In genomic region chr1:93827633-93828436, GRCh38 we compare ENCODE assay signal across 1 cellular context.
TF ChIP-seq lines count a peak whose summit lies in the region.

No MANE protein-coding gene starts in this region.

TF ChIP-seq in HepG2, 621 proteins besides CTCF, POLR2A, EP300 and RAD21 (continued from another document and continues in another):
- TF ChIP-seq, protein P1, sequence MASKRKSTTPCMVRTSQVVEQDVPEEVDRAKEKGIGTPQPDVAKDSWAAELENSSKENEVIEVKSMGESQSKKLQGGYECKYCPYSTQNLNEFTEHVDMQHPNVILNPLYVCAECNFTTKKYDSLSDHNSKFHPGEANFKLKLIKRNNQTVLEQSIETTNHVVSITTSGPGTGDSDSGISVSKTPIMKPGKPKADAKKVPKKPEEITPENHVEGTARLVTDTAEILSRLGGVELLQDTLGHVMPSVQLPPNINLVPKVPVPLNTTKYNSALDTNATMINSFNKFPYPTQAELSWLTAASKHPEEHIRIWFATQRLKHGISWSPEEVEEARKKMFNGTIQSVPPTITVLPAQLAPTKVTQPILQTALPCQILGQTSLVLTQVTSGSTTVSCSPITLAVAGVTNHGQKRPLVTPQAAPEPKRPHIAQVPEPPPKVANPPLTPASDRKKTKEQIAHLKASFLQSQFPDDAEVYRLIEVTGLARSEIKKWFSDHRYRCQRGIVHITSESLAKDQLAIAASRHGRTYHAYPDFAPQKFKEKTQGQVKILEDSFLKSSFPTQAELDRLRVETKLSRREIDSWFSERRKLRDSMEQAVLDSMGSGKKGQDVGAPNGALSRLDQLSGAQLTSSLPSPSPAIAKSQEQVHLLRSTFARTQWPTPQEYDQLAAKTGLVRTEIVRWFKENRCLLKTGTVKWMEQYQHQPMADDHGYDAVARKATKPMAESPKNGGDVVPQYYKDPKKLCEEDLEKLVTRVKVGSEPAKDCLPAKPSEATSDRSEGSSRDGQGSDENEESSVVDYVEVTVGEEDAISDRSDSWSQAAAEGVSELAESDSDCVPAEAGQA (IDR thresholded peaks at IDR 0.05; ENCODE audit: low read depth): no peak
- TF ChIP-seq, protein P1 (CRISPR knock-in tag; IDR thresholded peaks at IDR 0.05; ENCODE audit: borderline replicate concordance): no peak
- TF ChIP-seq SCMH1 (CRISPR knock-in tag; IDR thresholded peaks at IDR 0.05; ENCODE audit: borderline replicate concordance) (no peak), ZFP37 (CRISPR knock-in tag; IDR thresholded peaks at IDR 0.05; ENCODE audit: borderline replicate concordance) (no peak), TEF (CRISPR knock-in tag; IDR thresholded peaks at IDR 0.05) (no peak), ZNF788 (CRISPR knock-in tag; IDR thresholded peaks at IDR 0.05; ENCODE audit: borderline replicate concordance) (peak; percentile 91; the same call in 1 of the 2 replicates), MAFK (conservative IDR thresholded peaks at IDR 0.05 in 1 of 2, IDR thresholded peaks at IDR 0.05 in 1 of 2; ENCODE audit: low read length in 2 of 2) (no peak), ZHX1 (CRISPR knock-in tag; IDR thresholded peaks at IDR 0.05; ENCODE audit: low read depth) (0 out of 2 replicates have a peak, but pooled peaks have one; percentile 48), RFXANK (CRISPR knock-in tag; IDR thresholded peaks at IDR 0.05) (no peak), ZBTB8A (CRISPR knock-in tag; IDR thresholded peaks at IDR 0.05; ENCODE audit: borderline replicate concordance, low read depth) (no peak), YEATS2 (CRISPR knock-in tag; IDR thresholded peaks at IDR 0.05; ENCODE audit: borderline replicate concordance) (no peak; the same call in 1 of the 2 replicates), ZNF557 (CRISPR knock-in tag; IDR thresholded peaks at IDR 0.05) (no peak), CHD2 (IDR thresholded peaks at IDR 0.05; ENCODE audit: low read depth, low read length) (no peak), REST (IDR thresholded peaks at IDR 0.05; ENCODE audit: borderline replicate concordance in 1 of 2, low read depth in 1 of 2, low read length in 2 of 2) (peak in 1 of 2 experiments; percentile 59; a peak in 1 of 4 replicates), REL (CRISPR knock-in tag; conservative IDR thresholded peaks at IDR 0.05) (no peak), CBX1 (IDR thresholded peaks at IDR 0.05; ENCODE audit: low read depth) (no peak), BCL3 (CRISPR knock-in tag; IDR thresholded peaks at IDR 0.05) (0 out of 2 replicates have a peak, but pooled peaks have one; percentile 79), SNAI1 (CRISPR knock-in tag; IDR thresholded peaks at IDR 0.05; ENCODE audit: borderline replicate concordance) (no peak), ZNF768 (CRISPR knock-in tag; IDR thresholded peaks at IDR 0.05) (no peak), NR2C2 (CRISPR knock-in tag; IDR thresholded peaks at IDR 0.05; ENCODE audit: borderline replicate concordance) (peak; percentile 80), U2AF1 (optimal IDR thresholded peaks at IDR 0.05; ENCODE audit: low read depth, low read length) (no peak), ZNF468 (CRISPR knock-in tag; IDR thresholded peaks at IDR 0.05) (no peak), GLI4 (CRISPR knock-in tag; IDR thresholded peaks at IDR 0.05; ENCODE audit: borderline replicate concordance) (no peak), HNF4A (CRISPR knock-in tag; IDR thresholded peaks at IDR 0.05) (peak; percentile 95), ZNF510 (CRISPR knock-in tag; IDR thresholded peaks at IDR 0.05; ENCODE audit: low read depth) (no peak)
- TF ChIP-seq, protein P2, sequence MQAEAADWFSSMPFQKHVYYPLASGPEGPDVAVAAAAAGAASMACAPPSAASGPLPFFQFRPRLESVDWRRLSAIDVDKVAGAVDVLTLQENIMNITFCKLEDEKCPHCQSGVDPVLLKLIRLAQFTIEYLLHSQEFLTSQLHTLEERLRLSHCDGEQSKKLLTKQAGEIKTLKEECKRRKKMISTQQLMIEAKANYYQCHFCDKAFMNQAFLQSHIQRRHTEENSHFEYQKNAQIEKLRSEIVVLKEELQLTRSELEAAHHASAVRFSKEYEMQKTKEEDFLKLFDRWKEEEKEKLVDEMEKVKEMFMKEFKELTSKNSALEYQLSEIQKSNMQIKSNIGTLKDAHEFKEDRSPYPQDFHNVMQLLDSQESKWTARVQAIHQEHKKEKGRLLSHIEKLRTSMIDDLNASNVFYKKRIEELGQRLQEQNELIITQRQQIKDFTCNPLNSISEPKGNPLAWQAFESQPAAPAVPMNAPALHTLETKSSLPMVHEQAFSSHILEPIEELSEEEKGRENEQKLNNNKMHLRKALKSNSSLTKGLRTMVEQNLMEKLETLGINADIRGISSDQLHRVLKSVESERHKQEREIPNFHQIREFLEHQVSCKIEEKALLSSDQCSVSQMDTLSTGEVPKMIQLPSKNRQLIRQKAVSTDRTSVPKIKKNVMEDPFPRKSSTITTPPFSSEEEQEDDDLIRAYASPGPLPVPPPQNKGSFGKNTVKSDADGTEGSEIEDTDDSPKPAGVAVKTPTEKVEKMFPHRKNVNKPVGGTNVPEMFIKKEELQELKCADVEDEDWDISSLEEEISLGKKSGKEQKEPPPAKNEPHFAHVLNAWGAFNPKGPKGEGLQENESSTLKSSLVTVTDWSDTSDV (CRISPR knock-in tag; IDR thresholded peaks at IDR 0.05): no peak
- TF ChIP-seq, protein P3, sequence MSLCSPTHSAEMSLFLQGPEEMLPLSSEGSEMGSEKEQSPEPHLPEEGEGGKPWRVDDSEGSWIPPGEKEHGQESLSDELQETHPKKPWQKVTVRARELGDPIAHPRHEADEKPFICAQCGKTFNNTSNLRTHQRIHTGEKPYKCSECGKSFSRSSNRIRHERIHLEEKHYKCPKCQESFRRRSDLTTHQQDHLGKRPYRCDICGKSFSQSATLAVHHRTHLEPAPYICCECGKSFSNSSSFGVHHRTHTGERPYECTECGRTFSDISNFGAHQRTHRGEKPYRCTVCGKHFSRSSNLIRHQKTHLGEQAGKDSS (CRISPR knock-in tag; IDR thresholded peaks at IDR 0.05; ENCODE audit: borderline replicate concordance, low read depth): peak; percentile 32; the same call in 1 of the 2 replicates
- TF ChIP-seq, protein P4, sequence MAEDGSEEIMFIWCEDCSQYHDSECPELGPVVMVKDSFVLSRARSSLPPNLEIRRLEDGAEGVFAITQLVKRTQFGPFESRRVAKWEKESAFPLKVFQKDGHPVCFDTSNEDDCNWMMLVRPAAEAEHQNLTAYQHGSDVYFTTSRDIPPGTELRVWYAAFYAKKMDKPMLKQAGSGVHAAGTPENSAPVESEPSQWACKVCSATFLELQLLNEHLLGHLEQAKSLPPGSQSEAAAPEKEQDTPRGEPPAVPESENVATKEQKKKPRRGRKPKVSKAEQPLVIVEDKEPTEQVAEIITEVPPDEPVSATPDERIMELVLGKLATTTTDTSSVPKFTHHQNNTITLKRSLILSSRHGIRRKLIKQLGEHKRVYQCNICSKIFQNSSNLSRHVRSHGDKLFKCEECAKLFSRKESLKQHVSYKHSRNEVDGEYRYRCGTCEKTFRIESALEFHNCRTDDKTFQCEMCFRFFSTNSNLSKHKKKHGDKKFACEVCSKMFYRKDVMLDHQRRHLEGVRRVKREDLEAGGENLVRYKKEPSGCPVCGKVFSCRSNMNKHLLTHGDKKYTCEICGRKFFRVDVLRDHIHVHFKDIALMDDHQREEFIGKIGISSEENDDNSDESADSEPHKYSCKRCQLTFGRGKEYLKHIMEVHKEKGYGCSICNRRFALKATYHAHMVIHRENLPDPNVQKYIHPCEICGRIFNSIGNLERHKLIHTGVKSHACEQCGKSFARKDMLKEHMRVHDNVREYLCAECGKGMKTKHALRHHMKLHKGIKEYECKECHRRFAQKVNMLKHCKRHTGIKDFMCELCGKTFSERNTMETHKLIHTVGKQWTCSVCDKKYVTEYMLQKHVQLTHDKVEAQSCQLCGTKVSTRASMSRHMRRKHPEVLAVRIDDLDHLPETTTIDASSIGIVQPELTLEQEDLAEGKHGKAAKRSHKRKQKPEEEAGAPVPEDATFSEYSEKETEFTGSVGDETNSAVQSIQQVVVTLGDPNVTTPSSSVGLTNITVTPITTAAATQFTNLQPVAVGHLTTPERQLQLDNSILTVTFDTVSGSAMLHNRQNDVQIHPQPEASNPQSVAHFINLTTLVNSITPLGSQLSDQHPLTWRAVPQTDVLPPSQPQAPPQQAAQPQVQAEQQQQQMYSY (CRISPR knock-in tag; IDR thresholded peaks at IDR 0.05): no peak
- TF ChIP-seq, protein P5, sequence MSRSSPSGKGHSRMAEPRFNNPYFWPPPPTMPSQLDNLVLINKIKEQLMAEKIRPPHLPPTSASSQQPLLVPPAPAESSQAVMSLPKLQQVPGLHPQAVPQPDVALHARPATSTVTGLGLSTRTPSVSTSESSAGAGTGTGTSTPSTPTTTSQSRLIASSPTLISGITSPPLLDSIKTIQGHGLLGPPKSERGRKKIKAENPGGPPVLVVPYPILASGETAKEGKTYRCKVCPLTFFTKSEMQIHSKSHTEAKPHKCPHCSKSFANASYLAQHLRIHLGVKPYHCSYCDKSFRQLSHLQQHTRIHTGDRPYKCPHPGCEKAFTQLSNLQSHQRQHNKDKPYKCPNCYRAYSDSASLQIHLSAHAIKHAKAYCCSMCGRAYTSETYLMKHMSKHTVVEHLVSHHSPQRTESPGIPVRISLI (CRISPR knock-in tag; IDR thresholded peaks at IDR 0.05; ENCODE audit: borderline replicate concordance): peak; percentile 99
